9 cellular contexts compared by ENCODE assay signal in the genomic region with DNA sequence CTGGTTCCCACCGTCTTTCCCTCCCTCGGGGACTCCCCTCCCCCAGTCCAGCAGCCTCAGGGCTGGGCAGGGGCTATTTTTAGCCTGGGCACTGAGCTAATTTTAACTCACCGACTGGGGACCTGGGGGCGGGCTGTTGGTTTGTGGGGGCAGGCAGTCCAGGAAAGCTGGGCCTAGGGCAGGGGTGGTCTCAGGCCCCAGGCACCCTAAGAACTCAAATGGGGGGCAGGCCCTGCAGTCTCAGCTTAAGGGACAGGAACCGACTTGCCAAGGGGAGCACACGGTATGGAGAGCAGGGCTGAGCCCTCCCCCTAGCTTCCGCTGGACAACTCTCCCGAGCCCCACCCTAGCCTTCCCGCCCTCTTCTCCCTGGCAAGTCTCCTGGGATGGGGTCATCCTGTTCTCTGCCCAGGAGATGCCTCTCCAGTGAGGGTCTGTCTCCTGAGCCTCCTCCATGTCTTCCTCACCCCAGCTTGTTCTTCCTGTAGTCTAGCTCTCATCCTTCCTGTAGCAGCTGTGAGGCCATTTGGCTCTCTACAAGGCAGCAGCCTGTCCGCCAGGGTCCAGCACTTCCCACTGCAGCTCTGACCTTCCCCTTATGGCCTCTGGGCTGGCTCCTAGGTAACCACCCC. TPM values are rescaled to one million over a fixed set of nuclear protein-coding genes. Genes with fewer than 3 reads are reported as not detected.
DNase-seq lines count a peak whose midpoint lies in the region; ATAC-seq, FAIRE-seq and TF ChIP-seq lines count a peak whose summit lies in the region.
"Had no signal": no experiment of that assay in that cellular context is flagged by ENCODE, and none has a peak within 500 bp of the region (broad histone marks: within the 10 kb centered on the region; RNA-seq: fewer than 3 reads in every experiment).

No MANE protein-coding gene starts in this region.

- H3K9me3 ChIP-seq in lower lobe of right lung = no peaks in the 10 kb centered on the region

- ATAC-seq in stimulated activated naive CD8-positive, alpha-beta T cell treated with anti-CD3 and anti-CD28 coated beads, Interleukin-15, Interleukin-2, amounts not matched to agents 100 U/mL and 50 U/mL, for 24 hours = no peak
- ATAC-seq in lower lobe of right lung = peak; percentile 23 to 51
- no peak for ATAC-seq in HG03175 (IDR thresholded peaks at IDR 0.05; ENCODE audit: unreplicated experiment)
- ATAC-seq in HG03280 (IDR thresholded peaks at IDR 0.05; ENCODE audit: unreplicated experiment) = no peak
- no peak for ATAC-seq in HG03442 (IDR thresholded peaks at IDR 0.05; ENCODE audit: unreplicated experiment)

- H3K36me3 Mint-ChIP-seq in stimulated activated naive CD8-positive, alpha-beta T cell treated with anti-CD3 and anti-CD28 coated beads, Interleukin-15, Interleukin-2, amounts not matched to agents 100 ng/mL and 50 ng/mL, for 24 hours (ENCODE audit: low read depth) = peaks cover 16% of the 10 kb centered on the region

- H3K27me3 Mint-ChIP-seq in stimulated activated naive CD8-positive, alpha-beta T cell treated with anti-CD3 and anti-CD28 coated beads, Interleukin-15, Interleukin-2, amounts not matched to agents 100 ng/mL and 50 ng/mL, for 24 hours = no peaks in the 10 kb centered on the region

- peak overlapping the region; percentile 87 for H3K27ac Mint-ChIP-seq in stimulated activated naive CD8-positive, alpha-beta T cell treated with anti-CD3 and anti-CD28 coated beads, Interleukin-15, Interleukin-2, amounts not matched to agents 100 ng/mL and 50 ng/mL, for 24 hours

- peak overlapping the region; percentile 22 for H3K4me3 ChIP-seq in lower lobe of right lung

- H3K9me3 Mint-ChIP-seq in stimulated activated naive CD8-positive, alpha-beta T cell treated with anti-CD3 and anti-CD28 coated beads, Interleukin-15, Interleukin-2, amounts not matched to agents 100 ng/mL and 50 ng/mL, for 24 hours = no peaks in the 10 kb centered on the region

- no peak for FAIRE-seq in urothelium cell line (lab: Jason Lieb, UNC)
- FAIRE-seq: bronchial epithelial cell had no signal

- H3K27ac ChIP-seq in lower lobe of right lung = peak overlapping the region; percentile 61

- H3K4me1 Mint-ChIP-seq in stimulated activated naive CD8-positive, alpha-beta T cell treated with anti-CD3 and anti-CD28 coated beads, Interleukin-15, Interleukin-2, amounts not matched to agents 100 ng/mL and 50 ng/mL, for 24 hours (ENCODE audit: low read depth) = peaks cover 94% of the 10 kb centered on the region

- intact Hi-C loops in lower lobe of right lung (cut with DNase I) = no loop called here

- peak overlapping the region; percentile 63 for H3K4me3 Mint-ChIP-seq in stimulated activated naive CD8-positive, alpha-beta T cell treated with anti-CD3 and anti-CD28 coated beads, Interleukin-15, Interleukin-2, amounts not matched to agents 100 ng/mL and 50 ng/mL, for 24 hours

- no peaks in the 10 kb centered on the region for H3K27me3 ChIP-seq in lower lobe of right lung (ENCODE audit: low read depth)

- peaks cover 87% of the 10 kb centered on the region for H3K4me1 ChIP-seq in lower lobe of right lung

- peaks cover 22% of the 10 kb centered on the region for H3K36me3 ChIP-seq in lower lobe of right lung

- no peak for TF ChIP-seq CTCF in lower lobe of right lung (IDR thresholded peaks at IDR 0.05)

- no peak for DNase-seq in stimulated activated naive CD8-positive, alpha-beta T cell treated with anti-CD3 and anti-CD28 coated beads, Interleukin-15, Interleukin-2, amounts not matched to agents 100 U/mL and 50 U/mL, for 24 hours
- DNase-seq in astrocyte of the hippocampus (ENCODE audit: low read depth, low spot score) = peak; percentile 49
- DNase-seq in lower lobe of right lung = no peak
- peak; percentile 49 for DNase-seq in urothelium cell line (ENCODE audit: low spot score)

RNA-seq across cellular contexts. Expression of a gene that starts 10.1 kb away (rescaled TPM):
- 51.0 TPM for total RNA-seq in lower lobe of right lung

Comparison
In these comparisons a context has a peak if more than half of its experiments do, and no peak if none do; other contexts are left out.
1. ATAC-seq: peak in lower lobe of right lung (2 of 2); none in stimulated activated naive CD8-positive, alpha-beta T cell treated with anti-CD3 and anti-CD28 coated beads, Interleukin-15, Interleukin-2, amounts not matched to agents 100 U/mL and 50 U/mL, for 24 hours (single experiment), HG03175 (single experiment), HG03280 (single experiment) and HG03442 (single experiment).
2. DNase-seq: peak in astrocyte of the hippocampus (single experiment) and urothelium cell line (single experiment); none in stimulated activated naive CD8-positive, alpha-beta T cell treated with anti-CD3 and anti-CD28 coated beads, Interleukin-15, Interleukin-2, amounts not matched to agents 100 U/mL and 50 U/mL, for 24 hours (single experiment) and lower lobe of right lung (single experiment).